In genomic region chr11:94134651-94135512, GRCh38 we compare ENCODE assay signal across 8 cellular contexts. TPM values are rescaled to one million over a fixed set of nuclear protein-coding genes. Genes with fewer than 3 reads are reported as not detected.
A peak's percentile ranks its signal among the peaks of the same experiment; 100 is the strongest.
DNase-seq lines count a peak whose midpoint lies in the region; ATAC-seq and TF ChIP-seq lines count a peak whose summit lies in the region.

No MANE protein-coding gene starts in this region.

- ATAC-seq in SK-N-SH treated with all-trans-retinoic acid at 6 μM for 48 hours (peak; percentile 83), esophagus mucosa (peak; percentile 73), omental fat pad (ENCODE audit: low FRiP score) (peak; percentile 81)

- TF ChIP-seq CTCF in HFF-Myc (IDR thresholded peaks at IDR 0.05; ENCODE audit: low read depth, low read length, missing control alignments), result no peak
- TF ChIP-seq CTCF in omental fat pad (IDR thresholded peaks at IDR 0.05), result no peak

- peak overlapping the region; percentile 25 for H3K4me3 ChIP-seq in HFF-Myc (replicated peaks; ENCODE audit: low read depth, low read length)

- DNase-seq in GM04503 (ENCODE audit: low read depth), result peak; percentile 75
- DNase-seq in HFF-Myc (ENCODE audit: extremely low read depth, low read depth), result peak; percentile 69
- peak; percentile 87 for DNase-seq in omental fat pad (ENCODE audit: low spot score)
- DNase-seq in NCI-H345 treated with DMSO at 0.1 percent for 48 hours (lab: John Stamatoyannopoulos, UW; ENCODE audit: unreplicated experiment), result no peak
- no peak for DNase-seq in germinal center (ENCODE audit: low spot score)
- DNase-seq in NCI-H524 (lab: John Stamatoyannopoulos, UW), result no peak

TF ChIP-seq in SK-N-SH treated with all-trans-retinoic acid at 6 μM for 48 hours, 23 proteins besides CTCF, POLR2A, EP300 and RAD21:
- no peak for TF ChIP-seq BACH2 (CRISPR knock-in tag; IDR thresholded peaks at IDR 0.05; ENCODE audit: borderline replicate concordance)
- TF ChIP-seq SNAI2 (CRISPR knock-in tag; IDR thresholded peaks at IDR 0.05), result no peak
- TF ChIP-seq ZNF70 (CRISPR knock-in tag; IDR thresholded peaks at IDR 0.05), result no peak
- no peak for TF ChIP-seq ISL1 (CRISPR knock-in tag; IDR thresholded peaks at IDR 0.05)
- TF ChIP-seq ARNTL (CRISPR knock-in tag; IDR thresholded peaks at IDR 0.05; ENCODE audit: borderline replicate concordance, low read depth), result no peak
- no peak for TF ChIP-seq GLIS3 (CRISPR knock-in tag; IDR thresholded peaks at IDR 0.05)
- TF ChIP-seq TOX (CRISPR knock-in tag; IDR thresholded peaks at IDR 0.05; ENCODE audit: borderline replicate concordance), result no peak
- no peak; the same call in 1 of the 2 replicates for TF ChIP-seq CSDC2 (CRISPR knock-in tag; IDR thresholded peaks at IDR 0.05)
- no peak for TF ChIP-seq ZFP3 (CRISPR knock-in tag; IDR thresholded peaks at IDR 0.05)
- no peak for TF ChIP-seq CREB5 (CRISPR knock-in tag; IDR thresholded peaks at IDR 0.05; ENCODE audit: low read depth)
- TF ChIP-seq PATZ1 (CRISPR knock-in tag; IDR thresholded peaks at IDR 0.05; ENCODE audit: borderline replicate concordance), result no peak
- no peak for TF ChIP-seq ZNF565 (CRISPR knock-in tag; conservative IDR thresholded peaks at IDR 0.05; ENCODE audit: low read depth)

RNA-seq across cellular contexts. Expression of gene PANX1, which starts 6.2 kb away (rescaled TPM):
- total RNA-seq in esophagus mucosa (10.9 TPM), omental fat pad (10 to 100 TPM; 16.7 to 77.6 (median 30.4) TPM)

Comparison
In these comparisons a context has a peak if more than half of its experiments do, and no peak if none do; other contexts are left out.
1. DNase-seq: peak in GM04503 (single experiment), HFF-Myc (single experiment) and omental fat pad (single experiment); none in NCI-H345 treated with DMSO at 0.1 percent for 48 hours (single experiment), germinal center (single experiment) and NCI-H524 (0 of 2).
2. Peak in every context shown above with its lines, with median percentiles within 50 percentile points of each other: ATAC-seq.